ENCODE assay signal across 1 cellular context in the genomic region with DNA sequence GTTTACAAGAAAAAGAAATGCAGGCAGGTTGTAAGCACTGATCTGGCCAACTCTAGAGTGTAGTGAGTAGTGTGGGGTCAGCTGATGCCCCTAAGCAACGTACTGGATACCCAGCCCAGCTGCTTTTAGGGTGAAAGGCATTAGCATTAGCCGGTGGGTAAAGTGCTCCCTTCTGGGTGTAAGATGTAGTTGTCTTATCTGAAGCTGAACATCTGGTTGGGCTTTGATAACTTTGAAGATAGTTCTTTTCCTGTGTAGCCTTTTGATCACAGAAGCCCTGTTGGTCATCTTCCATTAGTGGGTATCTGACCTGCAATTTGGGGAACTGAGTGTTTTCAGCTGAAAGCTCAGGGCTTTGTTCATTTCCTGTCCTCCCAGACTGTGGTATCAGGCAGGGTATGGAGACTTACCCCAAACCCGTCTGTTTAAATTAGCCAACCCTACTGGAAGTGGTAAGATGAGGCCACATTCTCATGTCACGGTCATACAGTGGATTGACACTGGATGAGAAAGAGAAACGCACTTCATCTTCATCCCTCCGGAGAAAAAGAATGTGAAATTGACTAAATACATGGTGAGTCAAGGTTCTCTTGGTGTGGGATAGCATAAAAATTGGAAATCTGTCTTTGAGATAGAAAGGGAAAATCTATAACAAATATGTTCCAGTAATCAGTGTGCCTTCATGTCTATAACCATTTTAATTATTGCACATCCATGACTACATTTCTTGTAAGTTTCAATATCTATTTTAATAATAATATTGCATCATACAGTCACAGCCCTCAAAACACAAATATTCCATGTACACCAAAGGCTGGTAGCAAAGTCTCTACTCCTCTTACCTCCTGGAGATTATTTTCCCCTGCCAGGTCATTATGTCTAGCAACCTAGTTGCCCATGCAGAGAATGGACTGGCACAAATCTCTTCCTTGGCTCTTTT.
TF ChIP-seq lines count a peak whose summit lies in the region.

No MANE protein-coding gene starts in this region.

TF ChIP-seq in GM12878, 131 proteins besides CTCF, POLR2A, EP300 and RAD21 (continued from another document and continues in another):
- TF ChIP-seq, protein P1, sequence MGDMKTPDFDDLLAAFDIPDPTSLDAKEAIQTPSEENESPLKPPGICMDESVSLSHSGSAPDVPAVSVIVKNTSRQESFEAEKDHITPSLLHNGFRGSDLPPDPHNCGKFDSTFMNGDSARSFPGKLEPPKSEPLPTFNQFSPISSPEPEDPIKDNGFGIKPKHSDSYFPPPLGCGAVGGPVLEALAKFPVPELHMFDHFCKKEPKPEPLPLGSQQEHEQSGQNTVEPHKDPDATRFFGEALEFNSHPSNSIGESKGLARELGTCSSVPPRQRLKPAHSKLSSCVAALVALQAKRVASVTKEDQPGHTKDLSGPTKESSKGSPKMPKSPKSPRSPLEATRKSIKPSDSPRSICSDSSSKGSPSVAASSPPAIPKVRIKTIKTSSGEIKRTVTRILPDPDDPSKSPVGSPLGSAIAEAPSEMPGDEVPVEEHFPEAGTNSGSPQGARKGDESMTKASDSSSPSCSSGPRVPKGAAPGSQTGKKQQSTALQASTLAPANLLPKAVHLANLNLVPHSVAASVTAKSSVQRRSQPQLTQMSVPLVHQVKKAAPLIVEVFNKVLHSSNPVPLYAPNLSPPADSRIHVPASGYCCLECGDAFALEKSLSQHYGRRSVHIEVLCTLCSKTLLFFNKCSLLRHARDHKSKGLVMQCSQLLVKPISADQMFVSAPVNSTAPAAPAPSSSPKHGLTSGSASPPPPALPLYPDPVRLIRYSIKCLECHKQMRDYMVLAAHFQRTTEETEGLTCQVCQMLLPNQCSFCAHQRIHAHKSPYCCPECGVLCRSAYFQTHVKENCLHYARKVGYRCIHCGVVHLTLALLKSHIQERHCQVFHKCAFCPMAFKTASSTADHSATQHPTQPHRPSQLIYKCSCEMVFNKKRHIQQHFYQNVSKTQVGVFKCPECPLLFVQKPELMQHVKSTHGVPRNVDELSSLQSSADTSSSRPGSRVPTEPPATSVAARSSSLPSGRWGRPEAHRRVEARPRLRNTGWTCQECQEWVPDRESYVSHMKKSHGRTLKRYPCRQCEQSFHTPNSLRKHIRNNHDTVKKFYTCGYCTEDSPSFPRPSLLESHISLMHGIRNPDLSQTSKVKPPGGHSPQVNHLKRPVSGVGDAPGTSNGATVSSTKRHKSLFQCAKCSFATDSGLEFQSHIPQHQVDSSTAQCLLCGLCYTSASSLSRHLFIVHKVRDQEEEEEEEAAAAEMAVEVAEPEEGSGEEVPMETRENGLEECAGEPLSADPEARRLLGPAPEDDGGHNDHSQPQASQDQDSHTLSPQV (IDR thresholded peaks at IDR 0.05), result no peak
- TF ChIP-seq NBN (IDR thresholded peaks at IDR 0.05), result 0 out of 2 replicates have a peak, but pooled peaks have one; percentile 42
- TF ChIP-seq, protein P2, sequence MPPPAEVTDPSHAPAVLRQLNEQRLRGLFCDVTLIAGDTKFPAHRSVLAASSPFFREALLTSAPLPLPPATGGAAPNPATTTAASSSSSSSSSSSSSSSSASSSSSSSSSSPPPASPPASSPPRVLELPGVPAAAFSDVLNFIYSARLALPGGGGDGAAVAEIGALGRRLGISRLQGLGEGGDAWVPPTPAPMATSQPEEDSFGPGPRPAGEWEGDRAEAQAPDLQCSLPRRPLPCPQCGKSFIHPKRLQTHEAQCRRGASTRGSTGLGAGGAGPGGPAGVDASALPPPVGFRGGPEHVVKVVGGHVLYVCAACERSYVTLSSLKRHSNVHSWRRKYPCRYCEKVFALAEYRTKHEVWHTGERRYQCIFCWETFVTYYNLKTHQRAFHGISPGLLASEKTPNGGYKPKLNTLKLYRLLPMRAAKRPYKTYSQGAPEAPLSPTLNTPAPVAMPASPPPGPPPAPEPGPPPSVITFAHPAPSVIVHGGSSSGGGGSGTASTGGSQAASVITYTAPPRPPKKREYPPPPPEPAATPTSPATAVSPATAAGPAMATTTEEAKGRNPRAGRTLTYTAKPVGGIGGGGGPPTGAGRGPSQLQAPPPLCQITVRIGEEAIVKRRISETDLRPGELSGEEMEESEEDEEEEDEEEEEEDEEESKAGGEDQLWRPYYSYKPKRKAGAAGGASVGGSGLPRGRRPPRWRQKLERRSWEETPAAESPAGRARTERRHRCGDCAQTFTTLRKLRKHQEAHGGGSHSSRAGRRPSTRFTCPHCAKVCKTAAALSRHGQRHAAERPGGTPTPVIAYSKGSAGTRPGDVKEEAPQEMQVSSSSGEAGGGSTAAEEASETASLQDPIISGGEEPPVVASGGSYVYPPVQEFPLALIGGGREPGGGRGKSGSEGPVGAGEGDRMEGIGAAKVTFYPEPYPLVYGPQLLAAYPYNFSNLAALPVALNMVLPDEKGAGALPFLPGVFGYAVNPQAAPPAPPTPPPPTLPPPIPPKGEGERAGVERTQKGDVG (CRISPR knock-in tag; IDR thresholded peaks at IDR 0.05), result no peak
- TF ChIP-seq SUPT20H (IDR thresholded peaks at IDR 0.05; ENCODE audit: borderline replicate concordance, control insufficient read depth, low read depth, low read length), result no peak
- peak; percentile 98 for TF ChIP-seq EED (IDR thresholded peaks at IDR 0.05; ENCODE audit: low read depth)
- peak; percentile 84; the same call in 1 of the 2 replicates for TF ChIP-seq STAT3 (IDR thresholded peaks at IDR 0.05; ENCODE audit: low read depth, low read length)
- TF ChIP-seq RCOR1 (conservative IDR thresholded peaks at IDR 0.05; ENCODE audit: low read depth, low read length), result no peak
- peak; percentile 96 for TF ChIP-seq SKIL (IDR thresholded peaks at IDR 0.05; ENCODE audit: low read depth, poor library complexity, severe bottlenecking)
- TF ChIP-seq HCFC1 (IDR thresholded peaks at IDR 0.05; ENCODE audit: low read length), result 0 out of 2 replicates have a peak, but pooled peaks have one; percentile 33
- TF ChIP-seq PRDM15 (CRISPR knock-in tag; IDR thresholded peaks at IDR 0.05), result no peak
- TF ChIP-seq TAF1 (IDR thresholded peaks at IDR 0.05; ENCODE audit: borderline replicate concordance, low read depth, low read length), result peak; percentile 40; the same call in 1 of the 2 replicates
- TF ChIP-seq WRNIP1 (IDR thresholded peaks at IDR 0.05; ENCODE audit: borderline replicate concordance, low read depth, low read length), result no peak
- TF ChIP-seq IRF4 (IDR thresholded peaks at IDR 0.05; ENCODE audit: low read depth, low read length), result peak; percentile 83
- no peak for TF ChIP-seq TARDBP (IDR thresholded peaks at IDR 0.05; ENCODE audit: borderline replicate concordance)
- TF ChIP-seq CHD1 (IDR thresholded peaks at IDR 0.05; ENCODE audit: low read depth, low read length), result 0 out of 2 replicates have a peak, but pooled peaks have one; percentile 27
- TF ChIP-seq ZSCAN29 (IDR thresholded peaks at IDR 0.05), result no peak
- TF ChIP-seq HDAC6 (IDR thresholded peaks at IDR 0.05; ENCODE audit: unreplicated experiment), result peak; percentile 33
- peak; percentile 55 for TF ChIP-seq BCL3 (IDR thresholded peaks at IDR 0.05; ENCODE audit: borderline replicate concordance, insufficient read depth, low read depth, low read length, poor library complexity, severe bottlenecking)
- no peak for TF ChIP-seq EZH2 (IDR thresholded peaks at IDR 0.05; ENCODE audit: borderline replicate concordance, control insufficient read depth, low read depth, low read length)
- no peak for TF ChIP-seq KLF5 (IDR thresholded peaks at IDR 0.05; ENCODE audit: partially characterized antibody)
- TF ChIP-seq MEF2A (IDR thresholded peaks at IDR 0.05; ENCODE audit: insufficient read depth, low read depth, low read length), result 0 out of 2 replicates have a peak, but pooled peaks have one; percentile 58
- TF ChIP-seq, protein P3, sequence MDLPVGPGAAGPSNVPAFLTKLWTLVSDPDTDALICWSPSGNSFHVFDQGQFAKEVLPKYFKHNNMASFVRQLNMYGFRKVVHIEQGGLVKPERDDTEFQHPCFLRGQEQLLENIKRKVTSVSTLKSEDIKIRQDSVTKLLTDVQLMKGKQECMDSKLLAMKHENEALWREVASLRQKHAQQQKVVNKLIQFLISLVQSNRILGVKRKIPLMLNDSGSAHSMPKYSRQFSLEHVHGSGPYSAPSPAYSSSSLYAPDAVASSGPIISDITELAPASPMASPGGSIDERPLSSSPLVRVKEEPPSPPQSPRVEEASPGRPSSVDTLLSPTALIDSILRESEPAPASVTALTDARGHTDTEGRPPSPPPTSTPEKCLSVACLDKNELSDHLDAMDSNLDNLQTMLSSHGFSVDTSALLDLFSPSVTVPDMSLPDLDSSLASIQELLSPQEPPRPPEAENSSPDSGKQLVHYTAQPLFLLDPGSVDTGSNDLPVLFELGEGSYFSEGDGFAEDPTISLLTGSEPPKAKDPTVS (IDR thresholded peaks at IDR 0.05; ENCODE audit: low read depth, low read length), result no peak
- peak; percentile 89 for TF ChIP-seq CREM (IDR thresholded peaks at IDR 0.05; ENCODE audit: low read depth)
- no peak for TF ChIP-seq CHD4 (IDR thresholded peaks at IDR 0.05)
- no peak for TF ChIP-seq CUX1 (IDR thresholded peaks at IDR 0.05; ENCODE audit: insufficient replicate concordance, low read depth, low read length)
- peak; percentile 48; the same call in 1 of the 2 replicates for TF ChIP-seq GATAD2B (conservative IDR thresholded peaks at IDR 0.05; ENCODE audit: low read depth)
